ENCODE assay signal across 8 cellular contexts in the genomic region with DNA sequence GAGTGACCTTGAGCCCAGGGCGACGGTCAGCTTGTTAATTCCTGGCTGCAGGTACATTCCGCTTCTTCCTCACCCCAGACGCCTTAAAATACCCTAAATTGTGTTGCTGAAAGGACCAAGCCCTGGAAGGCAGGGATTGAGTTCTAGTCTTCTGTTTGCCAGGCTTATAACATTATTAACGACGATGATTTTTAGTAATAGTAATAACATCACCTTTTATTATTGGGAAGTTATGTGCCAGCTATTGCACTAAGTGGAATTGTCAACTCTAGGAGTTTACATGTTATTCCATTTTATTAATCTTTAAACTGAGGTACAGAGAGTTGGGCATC. TPM values are rescaled to one million over a fixed set of nuclear protein-coding genes. Genes with fewer than 3 reads are reported as not detected.
DNase-seq lines count a peak whose midpoint lies in the region; ATAC-seq, FAIRE-seq and TF ChIP-seq lines count a peak whose summit lies in the region.

No MANE protein-coding gene starts in this region.

- intact Hi-C loops in IMR-90 (cut with micrococcal nuclease): no loop called here

- H3K27me3 ChIP-seq in IMR-90 (ENCODE audit: control insufficient read depth, insufficient read depth, low read length) (no peaks in the 10 kb centered on the region), mucosa of rectum (ENCODE audit: control insufficient read depth in 2 of 2, insufficient read depth in 2 of 2, low read length in 2 of 2) (no peaks in the 10 kb centered on the region)

- peaks cover 3% of the 10 kb centered on the region; the same call in 1 of the 2 replicates for H3K9me1 ChIP-seq in IMR-90 (ENCODE audit: insufficient read depth, low read length)

- no peak for TF ChIP-seq CTCF in 22Rv1 (IDR thresholded peaks at IDR 0.05)
- no peak for TF ChIP-seq CTCF in IMR-90 (conservative IDR thresholded peaks at IDR 0.05; ENCODE audit: low read depth, low read length)

- dilution Hi-C loops in IMR-90 (cut with HindIII; ENCODE audit: low sequenced_read_pairs, unreplicated experiment): no loop called here

- 0 out of 2 replicates have a peak overlapping the region, but pooled peaks have one; percentile 41 for H4K91ac ChIP-seq in IMR-90 (ENCODE audit: insufficient read depth, low read depth, low read length)

- no peak overlapping the region for H3K18ac ChIP-seq in IMR-90 (ENCODE audit: low read depth, low read length)

- H3K27ac ChIP-seq in 22Rv1: peak overlapping the region; percentile 83
- H3K27ac ChIP-seq in IMR-90 (ENCODE audit: insufficient read depth, low read length): peak overlapping the region; percentile 57
- peak overlapping the region; percentile 74 for H3K27ac ChIP-seq in caudate nucleus (ENCODE audit: low read depth, low read length)
- H3K27ac ChIP-seq in mucosa of rectum (ENCODE audit: low read depth in 2 of 2, low read length in 2 of 2): peak overlapping the region; percentile 91 to 94

- in situ Hi-C loops in IMR-90 (cut with MboI; ENCODE audit: low sequenced_read_pairs): no loop called here

- peak overlapping the region; percentile 43 for H3K23ac ChIP-seq in IMR-90 (ENCODE audit: low read depth, low read length)

- peak overlapping the region; percentile 98 for H2AFZ ChIP-seq in IMR-90 (replicated peaks; ENCODE audit: low read length, poor library complexity)

- peak overlapping the region; percentile 62 for H3K4ac ChIP-seq in IMR-90 (ENCODE audit: low read depth, low read length)

- POLR2A ChIA-PET in IMR-90 (lab: Charles Lee; ENCODE audit: unreplicated experiment): no interaction called here

- no peak overlapping the region for H2BK15ac ChIP-seq in IMR-90 (ENCODE audit: low read depth, low read length)

- H4K8ac ChIP-seq in IMR-90 (ENCODE audit: low read depth in 2 of 2, low read length in 2 of 2): peak overlapping the region; percentile 68 to 89; a peak in 3 of 4 replicates

- H4K20me1 ChIP-seq in IMR-90 (ENCODE audit: insufficient read depth, low read length): no peaks in the 10 kb centered on the region

- H3K4me3 ChIP-seq in IMR-90 (ENCODE audit: insufficient read depth, low read depth, low read length) (peak overlapping the region; percentile 81), mucosa of rectum (ENCODE audit: low read length in 2 of 2) (peak overlapping the region; percentile 90 to 98)

- no peak for FAIRE-seq in HTR-8/SVneo (lab: Jason Lieb, UNC)

- peak overlapping the region; percentile 40 for H4K5ac ChIP-seq in IMR-90 (ENCODE audit: low read depth, low read length)

- H2BK20ac ChIP-seq in IMR-90 (ENCODE audit: low read depth, low read length): no peak overlapping the region

- CTCF ChIA-PET in IMR-90 (lab: Yijun Ruan, JAX): interaction anchor here (0.5 kb wide), 1 partner anchor 126 kb away, joined by 4 read pairs; no protein-coding TSS in a partner anchor

- H2AK9ac ChIP-seq in IMR-90 (replicated peaks; ENCODE audit: low read depth, low read length, poor library complexity): peak overlapping the region; percentile 69

- peak overlapping the region; percentile 93 for H3K4me2 ChIP-seq in IMR-90 (ENCODE audit: low read depth, low read length)

- DNase-seq in IMR-90 (no peak), caudate nucleus (lab: John Stamatoyannopoulos, UW) (no peak), HTR-8/SVneo (ENCODE audit: insufficient read length, low spot score) (no peak)
- DNase-seq in stimulated activated naive CD4-positive, alpha-beta T cell treated with Interleukin-2 at 50 U/mL for 16 hours (lab: John Stamatoyannopoulos, UW): no peak

- no peak for TF ChIP-seq RAD21 in IMR-90 (IDR thresholded peaks at IDR 0.05; ENCODE audit: low read length)

- no peak overlapping the region for H2BK120ac ChIP-seq in IMR-90 (ENCODE audit: low read depth, low read length)

- ATAC-seq in IMR-90 (ENCODE audit: low read depth): no peak
- ATAC-seq in HG02870 (IDR thresholded peaks at IDR 0.05; ENCODE audit: unreplicated experiment): no peak
- no peak for ATAC-seq in GM19397 (IDR thresholded peaks at IDR 0.05; ENCODE audit: unreplicated experiment)

- no peak for TF ChIP-seq POLR2A in IMR-90 (IDR thresholded peaks at IDR 0.05; ENCODE audit: low read depth, low read length)

- H3K9me3 ChIP-seq in IMR-90 (ENCODE audit: control insufficient read depth, insufficient read depth, low read length): no peaks in the 10 kb centered on the region
- no peaks in the 10 kb centered on the region for H3K9me3 ChIP-seq in mucosa of rectum (ENCODE audit: control insufficient read depth in 2 of 2, low read length in 2 of 2)

- H3K9ac ChIP-seq in IMR-90 (ENCODE audit: low read depth, low read length) (peak overlapping the region; percentile 72), mucosa of rectum (ENCODE audit: low read depth in 1 of 2, low read length in 2 of 2) (peak overlapping the region; percentile 88 to 96)

- no peaks in the 10 kb centered on the region for H3K4me1 ChIP-seq in IMR-90 (ENCODE audit: control insufficient read depth, insufficient read depth, low read length)
- peaks cover 17 to 22% of the 10 kb centered on the region in 2 donors for H3K4me1 ChIP-seq in mucosa of rectum (ENCODE audit: control insufficient read depth in 2 of 2, insufficient read depth in 2 of 2, low read length in 2 of 2)

- H3K36me3 ChIP-seq in IMR-90 (ENCODE audit: control insufficient read depth, insufficient read depth, low read length): no peaks in the 10 kb centered on the region
- peaks cover 0 to 12% of the 10 kb centered on the region in 2 donors for H3K36me3 ChIP-seq in mucosa of rectum (ENCODE audit: control insufficient read depth in 2 of 2, insufficient read depth in 2 of 2, low read length in 2 of 2)

- no peak overlapping the region for H2BK5ac ChIP-seq in IMR-90 (ENCODE audit: low read depth, low read length, poor library complexity, severe bottlenecking)

- H3K14ac ChIP-seq in IMR-90 (replicated peaks; ENCODE audit: low read depth, low read length): peak overlapping the region; percentile 49; the same call in 1 of the 2 replicates

- BruUV-seq in IMR-90 (replicated peaks; lab: Mats Ljungman, UMichigan): no TSS peak

- no CpG with 5 or more reads among the region's 6 CpGs for WGBS in IMR-90 (ENCODE audit: extremely low coverage in 2 of 2, insufficient read length in 1 of 2), 2 experiments

- peak overlapping the region; percentile 68 for H3K56ac ChIP-seq in IMR-90 (ENCODE audit: extremely low read depth, insufficient read depth, low read length)

- peaks cover 41 to 47% of the 10 kb centered on the region in 2 experiments for H3K79me1 ChIP-seq in IMR-90 (ENCODE audit: low read depth in 1 of 2, low read length in 2 of 2)

- no peak overlapping the region for H2AK5ac ChIP-seq in IMR-90 (ENCODE audit: low read depth, low read length)

TF ChIP-seq in IMR-90, 13 proteins besides CTCF, POLR2A, EP300 and RAD21:
- TF ChIP-seq CHD1 (IDR thresholded peaks at IDR 0.05; ENCODE audit: low read depth, low read length) (no peak), RCOR1 (IDR thresholded peaks at IDR 0.05; ENCODE audit: insufficient replicate concordance, low read length) (no peak), NFE2L2 (IDR thresholded peaks at IDR 0.05; ENCODE audit: low read depth, low read length) (no peak), CEBPB (IDR thresholded peaks at IDR 0.05; ENCODE audit: low read depth, low read length) (no peak), MAZ (IDR thresholded peaks at IDR 0.05; ENCODE audit: borderline replicate concordance, low read depth, low read length) (no peak), SMC3 (IDR thresholded peaks at IDR 0.05; ENCODE audit: low read depth, low read length) (no peak), MAFK (IDR thresholded peaks at IDR 0.05; ENCODE audit: low read depth, low read length) (no peak), RFX5 (IDR thresholded peaks at IDR 0.05; ENCODE audit: low read depth, low read length) (no peak), BHLHE40 (IDR thresholded peaks at IDR 0.05; ENCODE audit: low read depth, low read length) (no peak)
- TF ChIP-seq, protein P1, sequence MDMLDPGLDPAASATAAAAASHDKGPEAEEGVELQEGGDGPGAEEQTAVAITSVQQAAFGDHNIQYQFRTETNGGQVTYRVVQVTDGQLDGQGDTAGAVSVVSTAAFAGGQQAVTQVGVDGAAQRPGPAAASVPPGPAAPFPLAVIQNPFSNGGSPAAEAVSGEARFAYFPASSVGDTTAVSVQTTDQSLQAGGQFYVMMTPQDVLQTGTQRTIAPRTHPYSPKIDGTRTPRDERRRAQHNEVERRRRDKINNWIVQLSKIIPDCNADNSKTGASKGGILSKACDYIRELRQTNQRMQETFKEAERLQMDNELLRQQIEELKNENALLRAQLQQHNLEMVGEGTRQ (IDR thresholded peaks at IDR 0.05; ENCODE audit: low read depth, low read length): no peak
- TF ChIP-seq, protein P2, sequence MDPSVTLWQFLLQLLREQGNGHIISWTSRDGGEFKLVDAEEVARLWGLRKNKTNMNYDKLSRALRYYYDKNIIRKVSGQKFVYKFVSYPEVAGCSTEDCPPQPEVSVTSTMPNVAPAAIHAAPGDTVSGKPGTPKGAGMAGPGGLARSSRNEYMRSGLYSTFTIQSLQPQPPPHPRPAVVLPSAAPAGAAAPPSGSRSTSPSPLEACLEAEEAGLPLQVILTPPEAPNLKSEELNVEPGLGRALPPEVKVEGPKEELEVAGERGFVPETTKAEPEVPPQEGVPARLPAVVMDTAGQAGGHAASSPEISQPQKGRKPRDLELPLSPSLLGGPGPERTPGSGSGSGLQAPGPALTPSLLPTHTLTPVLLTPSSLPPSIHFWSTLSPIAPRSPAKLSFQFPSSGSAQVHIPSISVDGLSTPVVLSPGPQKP (IDR thresholded peaks at IDR 0.05; ENCODE audit: borderline replicate concordance, low read depth, low read length): no peak

RNA-seq across cellular contexts. Expression of gene OXNAD1, which starts 0.4 kb away (rescaled TPM):
- 11.1 and 11.3 TPM in 2 replicates for total RNA-seq in IMR-90 (2012; rRNA removed)
- polyA plus RNA-seq in IMR-90 (2012; rRNA removed): 5.0 and 6.2 TPM in 2 replicates
- polyA plus RNA-seq in IMR-90 (2012; cell fraction: cytosol; rRNA removed): 2.7 and 3.5 TPM in 2 replicates
- 2.0 and 4.6 TPM in 2 replicates for polyA plus RNA-seq in IMR-90 (2012; cell fraction: nucleus; rRNA removed; ENCODE audit: low replicate concordance)

RNA-seq across cellular contexts. Expression of gene DPH3, which starts 0.7 kb away (rescaled TPM):
- total RNA-seq in IMR-90 (2012; rRNA removed): 32.1 and 34.4 TPM in 2 replicates
- polyA plus RNA-seq in IMR-90 (2012; rRNA removed): 11.4 and 12.9 TPM in 2 replicates
- 3.8 and 5.9 TPM in 2 replicates for polyA plus RNA-seq in IMR-90 (2012; cell fraction: cytosol; rRNA removed)
- polyA plus RNA-seq in IMR-90 (2012; cell fraction: nucleus; rRNA removed; ENCODE audit: low replicate concordance): 0.71 and 4.2 TPM in 2 replicates
